In the genomic region with DNA sequence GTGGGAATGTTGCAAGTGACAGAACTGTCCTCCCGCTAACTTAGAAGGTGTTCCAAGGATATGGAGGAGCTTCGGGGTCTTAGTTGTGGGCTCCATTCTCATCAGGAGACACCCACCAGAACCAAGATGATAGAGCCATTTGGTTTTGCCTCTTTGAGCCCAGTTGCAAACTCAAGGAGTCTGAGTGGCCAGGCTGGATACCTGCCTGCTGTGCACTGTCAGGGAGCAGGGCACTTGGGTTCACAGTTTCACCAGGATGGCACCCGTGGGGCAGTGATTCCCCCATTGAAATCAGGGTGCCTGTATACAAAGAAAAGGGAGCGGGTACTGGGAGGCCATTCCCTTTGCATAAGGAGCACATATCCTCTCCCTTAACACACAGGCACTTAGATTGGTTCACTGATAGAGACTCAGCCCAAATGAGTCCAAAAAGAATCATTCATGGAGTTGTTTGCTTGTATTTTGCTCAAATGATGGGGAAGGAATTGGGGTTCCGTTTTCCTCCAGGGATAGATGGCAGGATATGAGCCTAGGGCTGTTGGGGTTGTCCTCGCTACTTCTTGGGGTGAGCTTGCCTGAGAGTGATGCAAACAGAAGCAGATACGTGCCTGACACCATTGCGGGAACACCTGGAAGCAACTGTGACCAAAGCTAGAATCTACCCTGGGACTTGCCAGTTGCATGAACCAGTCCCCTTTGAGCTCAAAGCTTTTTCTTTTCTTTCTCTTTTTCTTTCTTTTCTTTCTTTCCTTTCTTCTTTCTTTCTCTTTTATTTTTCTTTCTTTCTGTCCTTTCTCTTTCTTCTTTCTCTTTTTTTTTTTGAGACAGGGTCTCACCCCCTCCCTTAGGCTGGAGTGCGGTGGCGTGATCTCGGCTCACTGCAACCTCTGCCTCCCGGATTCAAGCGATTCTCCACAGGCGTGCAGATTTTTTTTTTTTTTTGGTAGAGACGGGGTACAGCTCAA, we compare ENCODE assay signal across 1 cellular context.
A peak's percentile ranks its signal among the peaks of the same experiment; 100 is the strongest.
TF ChIP-seq lines count a peak whose summit lies in the region.

No MANE protein-coding gene starts in this region.

TF ChIP-seq in HepG2, 621 proteins besides CTCF, POLR2A, EP300 and RAD21:
- peak; percentile 39 for TF ChIP-seq RBM22 (optimal IDR thresholded peaks at IDR 0.05; ENCODE audit: low read length)
- TF ChIP-seq SIN3B (IDR thresholded peaks at IDR 0.05; ENCODE audit: low read length), result no peak
- TF ChIP-seq AKAP8 (CRISPR knock-in tag; IDR thresholded peaks at IDR 0.05), result peak; percentile 34; the same call in 1 of the 2 replicates
- peak; percentile 23 for TF ChIP-seq POLR2G (IDR thresholded peaks at IDR 0.05; ENCODE audit: low read depth, low read length)
- TF ChIP-seq PHF21A (CRISPR knock-in tag; IDR thresholded peaks at IDR 0.05), result no peak
- TF ChIP-seq, protein P1, sequence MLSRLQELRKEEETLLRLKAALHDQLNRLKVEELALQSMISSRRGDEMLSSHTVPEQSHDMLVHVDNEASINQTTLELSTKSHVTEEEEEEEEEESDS (CRISPR knock-in tag; IDR thresholded peaks at IDR 0.05; ENCODE audit: borderline replicate concordance), result no peak
- TF ChIP-seq ZFP41 (CRISPR knock-in tag; IDR thresholded peaks at IDR 0.05; ENCODE audit: borderline replicate concordance), result no peak
- TF ChIP-seq ESRRA (CRISPR knock-in tag; IDR thresholded peaks at IDR 0.05; ENCODE audit: low read depth), result no peak
TF ChIP-seq in HepG2: peak in this region for 3.
